In the genomic region with DNA sequence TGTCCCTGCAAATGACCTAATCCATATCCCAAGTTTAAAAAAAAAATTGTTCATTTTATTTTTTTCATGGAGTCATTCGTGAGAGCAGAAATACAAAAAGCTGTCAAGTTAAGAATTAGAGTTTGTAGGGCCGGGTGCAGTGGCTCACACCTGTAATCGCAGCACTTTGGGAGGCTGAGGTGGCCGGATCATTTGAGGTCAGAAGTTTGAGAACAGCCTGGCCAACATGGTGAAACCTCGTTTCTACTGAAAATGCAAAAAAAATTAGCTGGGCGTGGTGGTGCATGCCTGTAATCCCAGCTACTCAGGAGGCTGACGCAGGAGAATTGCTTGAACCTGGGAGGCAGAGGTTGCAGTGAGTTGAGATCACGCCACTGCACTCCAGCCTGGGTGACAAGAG, we compare ENCODE assay signal across 7 cellular contexts. TPM values are rescaled to one million over a fixed set of nuclear protein-coding genes. Genes with fewer than 3 reads are reported as not detected.
"Had no signal": no experiment of that assay in that cellular context is flagged by ENCODE, and none has a peak within 500 bp of the region (broad histone marks: within the 10 kb centered on the region; RNA-seq: fewer than 3 reads in every experiment).

No MANE protein-coding gene starts in this region.

RNA-seq across cellular contexts. Expression of a gene that starts 4.8 kb away (rescaled TPM):
- polyA plus RNA-seq: hepatocyte had no signal

RNA-seq across cellular contexts. Expression of a gene that starts 20.8 kb away (rescaled TPM):
- total RNA-seq: glomerular endothelial cell, lung microvascular endothelial cell, pulmonary artery endothelial cell had no signal

RNA-seq across cellular contexts. Expression of a gene that starts 27.9 kb away (rescaled TPM):
- total RNA-seq: cerebellum; heart left ventricle; lung microvascular endothelial cell; naive thymus-derived CD4-positive, alpha-beta T cell had no signal
- polyA plus RNA-seq: naive thymus-derived CD4-positive, alpha-beta T cell had no signal
